ENCODE assay signal across 9 cellular contexts in the genomic region with DNA sequence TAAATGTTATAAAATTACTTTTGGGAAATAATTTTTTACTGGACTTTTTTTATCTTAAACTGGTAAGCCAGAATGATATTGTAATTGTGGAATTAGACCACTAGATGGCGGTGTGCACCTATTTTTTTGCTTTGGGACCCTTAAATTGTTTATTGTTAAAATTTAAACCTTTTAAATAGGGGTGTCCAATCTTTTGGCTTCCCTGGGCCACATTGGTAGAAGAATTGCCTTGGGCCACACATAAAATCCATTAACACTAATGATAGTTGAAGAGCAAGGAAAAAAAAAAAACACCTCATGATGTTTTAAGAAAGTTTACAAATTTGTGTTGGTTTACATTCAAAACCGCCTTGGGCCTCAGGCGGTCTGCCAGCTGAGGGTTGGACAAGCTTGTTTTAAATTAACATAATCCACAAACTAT.
DNase-seq lines count a peak whose midpoint lies in the region; ATAC-seq, FAIRE-seq and TF ChIP-seq lines count a peak whose summit lies in the region.
"Had no signal": no experiment of that assay in that cellular context is flagged by ENCODE, and none has a peak within 500 bp of the region (broad histone marks: within the 10 kb centered on the region; RNA-seq: fewer than 3 reads in every experiment).

No MANE protein-coding gene starts in this region.

- FAIRE-seq in H54 (lab: Jason Lieb, UNC), result no peak

- peak; percentile 42 for TF ChIP-seq CTCF in astrocyte of the cerebellum (IDR thresholded peaks at IDR 0.05; ENCODE audit: low read depth, low read length, missing control alignments)

- DNase-seq in DMS53 (lab: John Stamatoyannopoulos, UW) (peak; percentile 37), DMS53 treated with DMSO at 0.1 percent for 48 hours (lab: John Stamatoyannopoulos, UW; ENCODE audit: unreplicated experiment) (no peak), Kasumi-1 (lab: John Stamatoyannopoulos, UW) (peak; percentile 31 to 58), astrocyte of the cerebellum (ENCODE audit: low read depth) (no peak), kidney glomerular epithelial cell (lab: John Stamatoyannopoulos, UW) (peak; percentile 24), H54 (ENCODE audit: insufficient read length, low spot score) (no peak), 8988T (no peak)

- TF ChIP-seq POLR2A in H54 (IDR thresholded peaks at IDR 0.05; ENCODE audit: low read depth, low read length), result no peak

- no peak overlapping the region for H3K4me3 ChIP-seq in astrocyte of the cerebellum (ENCODE audit: low read depth, low read length)
- H3K4me3 ChIP-seq: BLaER1 had no signal

- in situ Hi-C loops in astrocyte of the cerebellum (cut with HindIII; ENCODE audit: low sequenced_read_pairs), result loop anchor here (10.0 kb wide), 1 partner anchor 808 kb away; no protein-coding TSS in a partner anchor

- no peak for ATAC-seq in HG03571 (IDR thresholded peaks at IDR 0.05; ENCODE audit: unreplicated experiment)

Comparison
In these comparisons a context has a peak if more than half of its experiments do, and no peak if none do; other contexts are left out.
1. DNase-seq: peak in DMS53 (single experiment), Kasumi-1 (2 of 2) and kidney glomerular epithelial cell (single experiment); none in DMS53 treated with DMSO at 0.1 percent for 48 hours (single experiment), astrocyte of the cerebellum (single experiment), H54 (single experiment) and 8988T (single experiment).